In the genomic region with DNA sequence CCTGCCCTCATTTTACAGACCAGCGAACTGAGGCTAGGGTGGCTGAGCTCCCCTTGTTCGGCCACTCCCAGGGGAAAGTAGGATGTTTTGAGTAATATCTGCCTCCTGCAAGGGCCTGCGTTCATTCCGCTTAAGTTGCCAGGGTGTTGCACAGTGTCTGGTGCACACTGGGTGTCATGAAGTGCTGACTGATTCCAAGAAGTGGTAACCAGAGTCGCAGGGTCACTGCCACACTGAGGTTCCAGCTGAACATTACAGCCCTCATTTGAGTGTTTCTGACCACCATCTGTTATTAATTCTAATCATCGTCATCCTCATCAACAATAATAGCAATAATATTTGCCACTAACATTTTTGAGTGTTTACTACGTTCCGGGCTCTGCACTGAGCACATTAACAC, we compare ENCODE assay signal across 26 cellular contexts.
A peak's percentile ranks its signal among the peaks of the same experiment; 100 is the strongest.
DNase-seq lines count a peak whose midpoint lies in the region; ATAC-seq, FAIRE-seq and TF ChIP-seq lines count a peak whose summit lies in the region.
"Had no signal": no experiment of that assay in that cellular context is flagged by ENCODE, and none has a peak within 500 bp of the region (broad histone marks: within the 10 kb centered on the region; RNA-seq: fewer than 3 reads in every experiment).

No MANE protein-coding gene starts in this region.

- H3K79me2 ChIP-seq in GM12878 (ENCODE audit: control insufficient read depth, insufficient read depth, low read length): no peaks in the 10 kb centered on the region

- ATAC-seq in GM12878 (peak; percentile 56), sciatic nerve (peak; percentile 50)
- ATAC-seq in activated CD8-positive, alpha-beta T cell treated with anti-CD3 and anti-CD28 coated beads, Interleukin-2, amount 10 ng/mL, durations not matched to agents 7 days and 5 days: no peak
- ATAC-seq: PC-3, Right ventricle myocardium inferior, SK-N-SH treated with all-trans-retinoic acid at 6 μM for 48 hours had no signal

- BruUV-seq in GM12878 (replicated peaks; lab: Mats Ljungman, UMichigan): no TSS peak

- WGBS in GM12878 (ENCODE audit: insufficient coverage, insufficient replicate concordance, low lambda C conversion rate, missing lambda C conversion rate): 22% methylated on average over 8 of the region's 8 CpGs

- H3K27me3 ChIP-seq in BLaER1 (no peaks in the 10 kb centered on the region), GM12878 (replicated peaks in 1 of 2; ENCODE audit: control insufficient read depth in 2 of 2, insufficient read depth in 2 of 2, low read length in 1 of 2) (no peaks in the 10 kb centered on the region; a peak in 1 of 4 replicates)
- H3K27me3 ChIP-seq: MG63 had no signal

- TF ChIP-seq EP300 in GM12878 (IDR thresholded peaks at IDR 0.05; ENCODE audit: borderline replicate concordance in 1 of 2, control insufficient read depth in 1 of 2, low read depth in 2 of 2, low read length in 2 of 2): no peak

- H3K36me3 ChIP-seq in BLaER1 (no peaks in the 10 kb centered on the region), GM12878 (ENCODE audit: control insufficient read depth in 2 of 2, insufficient read depth in 2 of 2, low read length in 1 of 2) (no peaks in the 10 kb centered on the region)
- H3K36me3 ChIP-seq: MG63, SJCRH30 had no signal

- H3K27ac Mint-ChIP-seq in activated CD8-positive, alpha-beta T cell treated with anti-CD3 and anti-CD28 coated beads, Interleukin-2, amount 10 ng/mL, durations not matched to agents 7 days and 5 days: no peak overlapping the region
- H3K27ac Mint-ChIP-seq: B cell; CD4-positive, alpha-beta T cell had no signal

- no peak for TF ChIP-seq POLR2A in GM12878 (IDR thresholded peaks at IDR 0.05; ENCODE audit: low read depth, low read length)

- TF ChIP-seq RAD21 in GM12878 (IDR thresholded peaks at IDR 0.05; ENCODE audit: insufficient read depth, low read depth, low read length): no peak

- no peaks in the 10 kb centered on the region for H3K36me3 Mint-ChIP-seq in activated CD8-positive, alpha-beta T cell treated with anti-CD3 and anti-CD28 coated beads, Interleukin-2, amount 10 ng/mL, durations not matched to agents 7 days and 5 days (ENCODE audit: low read depth)

- H4K20me1 ChIP-seq in BLaER1 (no peaks in the 10 kb centered on the region), GM12878 (ENCODE audit: control insufficient read depth, insufficient read depth) (no peaks in the 10 kb centered on the region)

- H3K9ac ChIP-seq in BLaER1: no peak overlapping the region
- no peak overlapping the region for H3K9ac ChIP-seq in GM12878 (ENCODE audit: control insufficient read depth, insufficient read depth, low read length)

- CTCF ChIA-PET in GM12878 (lab: Yijun Ruan, JAX): interaction anchor here (0.6 to 1.3 kb wide), 3 partner anchors 13 to 242 kb away, joined by 3 read pairs; no protein-coding TSS in a partner anchor
- CTCF ChIA-PET in activated CD8-positive, alpha-beta T cell treated with anti-CD3 and anti-CD28 coated beads, Interleukin-2, amount 10 ng/mL, durations not matched to agents 7 days and 5 days (lab: Charles Lee): no interaction called here

- SMC1A ChIA-PET in GM12878 (lab: Charles Lee; ENCODE audit: uncharacterized antibody, unreplicated experiment): interaction anchor here (0.6 to 0.9 kb wide), 2 partner anchors 198 to 887 kb away, joined by 3 read pairs; no protein-coding TSS in a partner anchor

- H3K4me2 ChIP-seq in BLaER1 (peak overlapping the region; percentile 49), GM12878 (ENCODE audit: control insufficient read depth, insufficient read depth) (no peak overlapping the region)

- POLR2A ChIA-PET in GM12878 (lab: Charles Lee): no interaction called here
- POLR2A ChIA-PET in activated CD8-positive, alpha-beta T cell treated with anti-CD3 and anti-CD28 coated beads, Interleukin-2, amount 10 ng/mL, durations not matched to agents 7 days and 5 days (lab: Charles Lee): no interaction called here

- in situ Hi-C loops in GM12878 (cut with MboI) (no loop called here), G401 (cut with HindIII; ENCODE audit: low sequenced_read_pairs) (no loop called here)

- intact Hi-C loops in GM12878 (cut with micrococcal nuclease; ENCODE audit: unreplicated experiment) (no loop called here), sciatic nerve (cut with DNase I) (no loop called here)

- FAIRE-seq in GM12878 (lab: Jason Lieb, UNC): no peak
- FAIRE-seq: A204.1, D721Med, GM12891, H54, HTR-8/SVneo had no signal

- RAD21 ChIA-PET in GM12878 (lab: Charles Lee; ENCODE audit: unreplicated experiment): interaction anchor here (0.6 kb wide), 1 partner anchor 242 kb away, joined by 3 read pairs; no protein-coding TSS in a partner anchor

- H3K9me3 ChIP-seq in BLaER1: peaks cover 3% of the 10 kb centered on the region; the same call in 1 of the 2 replicates
- no peaks in the 10 kb centered on the region for H3K9me3 ChIP-seq in GM12878 (replicated peaks; ENCODE audit: control insufficient read depth, insufficient read depth, low read length)
- H3K9me3 ChIP-seq: MG63, SJCRH30 had no signal

- DNase-seq in GM12878 (ENCODE audit: low read depth, low spot score) (no peak), fibroblast of mammary gland (ENCODE audit: low read depth) (peak; percentile 76), sciatic nerve (ENCODE audit: low spot score) (no peak), G401 (ENCODE audit: low spot score) (no peak), CD1c-positive myeloid dendritic cell (ENCODE audit: extremely low spot score) (no peak), NCI-H1105 (lab: John Stamatoyannopoulos, UW) (no peak)
- DNase-seq in activated CD8-positive, alpha-beta T cell treated with anti-CD3 and anti-CD28 coated beads, Interleukin-2, amount 10 ng/mL, durations not matched to agents 7 days and 5 days: no peak
- DNase-seq: CD4-positive, alpha-beta T cell; KBM-7; MG63; NCI-H1694; NCI-H2029 treated with DMSO at 0.1 percent for 48 hours; NCI-H446 treated with DMSO at 0.1 percent for 48 hours; NCI-H82; NK-92 treated with Interleukin-12 subunit alpha and Interleukin-12 subunit beta, amount 100 ng/mL, for 24 hours; PC-3; SJCRH30 had no signal

- H3K4me1 Mint-ChIP-seq in activated CD8-positive, alpha-beta T cell treated with anti-CD3 and anti-CD28 coated beads, Interleukin-2, amount 10 ng/mL, durations not matched to agents 7 days and 5 days (ENCODE audit: low read depth): no peaks in the 10 kb centered on the region
- H3K4me1 Mint-ChIP-seq: B cell had no signal

- TF ChIP-seq CTCF in GM12878 (IDR thresholded peaks at IDR 0.05 in 2 of 3, conservative IDR thresholded peaks at IDR 0.05 in 1 of 3; ENCODE audit: control insufficient read depth in 2 of 3, extremely low read depth in 1 of 3, insufficient read depth in 1 of 3, low read depth in 3 of 3, low read length in 3 of 3): peak in 1 of 3 experiments; percentile 21; a peak in 1 of 6 replicates
- TF ChIP-seq CTCF in fibroblast of mammary gland (conservative IDR thresholded peaks at IDR 0.05; ENCODE audit: control insufficient read depth, insufficient read depth, low read depth, low read length): no peak

- H3K27me3 Mint-ChIP-seq in activated CD8-positive, alpha-beta T cell treated with anti-CD3 and anti-CD28 coated beads, Interleukin-2, amount 10 ng/mL, durations not matched to agents 7 days and 5 days (ENCODE audit: low read depth): no peaks in the 10 kb centered on the region

- H3K27ac ChIP-seq in BLaER1 (no peak overlapping the region), GM12878 (ENCODE audit: control insufficient read depth, insufficient read depth) (no peak overlapping the region)
- H3K27ac ChIP-seq: SJCRH30 had no signal

- H3K4me3 ChIP-seq in BLaER1 (no peak overlapping the region), GM12878 (no peak overlapping the region), fibroblast of mammary gland (ENCODE audit: control insufficient read depth, low read depth, low read length) (no peak overlapping the region)
- H3K4me3 ChIP-seq: MG63, SJCRH30 had no signal

- no peak overlapping the region for H3K4me3 Mint-ChIP-seq in activated CD8-positive, alpha-beta T cell treated with anti-CD3 and anti-CD28 coated beads, Interleukin-2, amount 10 ng/mL, durations not matched to agents 7 days and 5 days
- H3K4me3 Mint-ChIP-seq: B cell; CD4-positive, alpha-beta T cell had no signal

- H2AFZ ChIP-seq in GM12878 (ENCODE audit: control insufficient read depth, low read depth, low read length): no peak overlapping the region

- H3K4me1 ChIP-seq in BLaER1 (peaks cover 17% of the 10 kb centered on the region), GM12878 (ENCODE audit: control insufficient read depth, insufficient read depth, low read length) (no peaks in the 10 kb centered on the region)
- H3K4me1 ChIP-seq: SJCRH30 had no signal

- H3K9me3 Mint-ChIP-seq in activated CD8-positive, alpha-beta T cell treated with anti-CD3 and anti-CD28 coated beads, Interleukin-2, amount 10 ng/mL, durations not matched to agents 7 days and 5 days (ENCODE audit: insufficient read depth): no peaks in the 10 kb centered on the region
- H3K9me3 Mint-ChIP-seq: CD4-positive, alpha-beta T cell had no signal

TF ChIP-seq in GM12878, 131 proteins besides CTCF, POLR2A, EP300 and RAD21:
- no peak for TF ChIP-seq CHD1 (IDR thresholded peaks at IDR 0.05; ENCODE audit: low read depth, low read length)
- TF ChIP-seq ZNF217 (IDR thresholded peaks at IDR 0.05): no peak
- TF ChIP-seq MTA2 (IDR thresholded peaks at IDR 0.05; ENCODE audit: low read depth): no peak
